1 cellular context compared by ENCODE assay signal in the genomic region with DNA sequence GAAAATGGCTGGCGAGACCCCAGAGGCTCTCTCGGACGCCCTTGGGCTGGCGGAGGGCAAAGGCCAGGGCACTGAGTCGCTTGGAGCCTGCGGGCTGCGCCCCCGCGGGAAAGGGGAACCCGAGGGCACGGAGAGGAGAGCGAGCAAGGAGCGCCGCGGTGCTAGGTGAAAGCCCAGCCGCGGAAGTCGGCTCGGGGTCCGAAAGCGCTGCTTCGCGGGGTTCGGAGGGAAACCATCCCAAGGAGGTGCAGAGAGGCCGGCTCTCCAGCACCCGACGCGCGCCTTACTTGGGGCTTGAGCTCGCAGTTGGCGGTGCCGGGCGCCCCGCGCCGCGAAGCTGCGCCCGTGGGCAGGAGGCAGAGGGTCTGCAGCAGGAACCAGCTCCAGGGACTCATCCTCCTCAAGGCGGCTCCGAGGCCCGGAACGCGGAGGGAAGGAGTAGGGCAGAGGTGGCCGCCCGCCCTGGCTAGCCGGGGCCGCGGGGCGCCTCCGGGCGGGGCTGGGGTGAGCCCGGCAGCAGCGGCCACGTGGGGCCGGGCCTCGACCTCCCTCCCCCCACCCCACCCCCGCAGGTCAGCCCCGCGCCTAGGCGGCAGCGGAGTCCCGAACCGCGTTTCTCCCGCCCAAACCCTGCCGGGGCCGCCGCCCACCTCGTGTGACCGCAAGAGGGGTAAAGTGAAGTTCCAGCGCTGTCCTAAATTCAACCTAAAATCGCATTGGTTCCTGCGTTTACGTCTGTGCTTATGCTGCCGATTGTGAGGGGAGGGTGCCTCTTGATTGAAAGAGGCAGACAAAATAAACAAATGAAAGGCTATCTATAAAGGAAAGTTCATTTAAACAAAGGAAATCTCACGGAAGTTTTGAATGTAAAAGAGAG.
TF ChIP-seq lines count a peak whose summit lies in the region.

A gene with protein sequence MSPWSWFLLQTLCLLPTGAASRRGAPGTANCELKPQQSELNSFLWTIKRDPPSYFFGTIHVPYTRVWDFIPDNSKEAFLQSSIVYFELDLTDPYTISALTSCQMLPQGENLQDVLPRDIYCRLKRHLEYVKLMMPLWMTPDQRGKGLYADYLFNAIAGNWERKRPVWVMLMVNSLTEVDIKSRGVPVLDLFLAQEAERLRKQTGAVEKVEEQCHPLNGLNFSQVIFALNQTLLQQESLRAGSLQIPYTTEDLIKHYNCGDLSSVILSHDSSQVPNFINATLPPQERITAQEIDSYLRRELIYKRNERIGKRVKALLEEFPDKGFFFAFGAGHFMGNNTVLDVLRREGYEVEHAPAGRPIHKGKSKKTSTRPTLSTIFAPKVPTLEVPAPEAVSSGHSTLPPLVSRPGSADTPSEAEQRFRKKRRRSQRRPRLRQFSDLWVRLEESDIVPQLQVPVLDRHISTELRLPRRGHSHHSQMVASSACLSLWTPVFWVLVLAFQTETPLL (minus strand): TSS at position 440 of the 877 bp plus-strand sequence. CDS start 45 bp downstream, at position 395.

TF ChIP-seq in A549, 52 proteins besides CTCF, POLR2A, EP300 and RAD21:
- TF ChIP-seq NFE2L2 (conservative IDR thresholded peaks at IDR 0.05; ENCODE audit: low read length) (no peak), RARB (CRISPR knock-in tag; IDR thresholded peaks at IDR 0.05) (no peak), JUNB (IDR thresholded peaks at IDR 0.05) (no peak), SMC3 (IDR thresholded peaks at IDR 0.05) (no peak), HOXB13 (CRISPR knock-in tag; IDR thresholded peaks at IDR 0.05; ENCODE audit: low read depth) (no peak), EHMT2 (IDR thresholded peaks at IDR 0.05; ENCODE audit: low read depth) (no peak), TFCP2L1 (CRISPR knock-in tag; IDR thresholded peaks at IDR 0.05) (0 out of 2 replicates have a peak, but pooled peaks have one; percentile 25), FOSL2 (IDR thresholded peaks at IDR 0.05) (no peak), FOSL2 (CRISPR knock-in tag; IDR thresholded peaks at IDR 0.05) (no peak), EHF (CRISPR knock-in tag; IDR thresholded peaks at IDR 0.05) (no peak), NPAS2 (CRISPR knock-in tag; IDR thresholded peaks at IDR 0.05; ENCODE audit: borderline replicate concordance) (no peak), JUN (IDR thresholded peaks at IDR 0.05) (peak in 1 of 2 experiments; percentile 55; a peak in 2 of 5 replicates), HOXB5 (CRISPR knock-in tag; IDR thresholded peaks at IDR 0.05) (0 out of 2 replicates have a peak, but pooled peaks have one; percentile 20)
- TF ChIP-seq, protein P1, sequence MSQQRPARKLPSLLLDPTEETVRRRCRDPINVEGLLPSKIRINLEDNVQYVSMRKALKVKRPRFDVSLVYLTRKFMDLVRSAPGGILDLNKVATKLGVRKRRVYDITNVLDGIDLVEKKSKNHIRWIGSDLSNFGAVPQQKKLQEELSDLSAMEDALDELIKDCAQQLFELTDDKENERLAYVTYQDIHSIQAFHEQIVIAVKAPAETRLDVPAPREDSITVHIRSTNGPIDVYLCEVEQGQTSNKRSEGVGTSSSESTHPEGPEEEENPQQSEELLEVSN (IDR thresholded peaks at IDR 0.05; ENCODE audit: borderline replicate concordance, low read depth) = peak; percentile 60; the same call in 1 of the 2 replicates
- TF ChIP-seq, protein P2, sequence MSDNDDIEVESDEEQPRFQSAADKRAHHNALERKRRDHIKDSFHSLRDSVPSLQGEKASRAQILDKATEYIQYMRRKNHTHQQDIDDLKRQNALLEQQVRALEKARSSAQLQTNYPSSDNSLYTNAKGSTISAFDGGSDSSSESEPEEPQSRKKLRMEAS (IDR thresholded peaks at IDR 0.05) = peak; percentile 23; the same call in 1 of the 2 replicates
- TF ChIP-seq, protein P3, sequence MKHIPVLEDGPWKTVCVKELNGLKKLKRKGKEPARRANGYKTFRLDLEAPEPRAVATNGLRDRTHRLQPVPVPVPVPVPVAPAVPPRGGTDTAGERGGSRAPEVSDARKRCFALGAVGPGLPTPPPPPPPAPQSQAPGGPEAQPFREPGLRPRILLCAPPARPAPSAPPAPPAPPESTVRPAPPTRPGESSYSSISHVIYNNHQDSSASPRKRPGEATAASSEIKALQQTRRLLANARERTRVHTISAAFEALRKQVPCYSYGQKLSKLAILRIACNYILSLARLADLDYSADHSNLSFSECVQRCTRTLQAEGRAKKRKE (CRISPR knock-in tag; IDR thresholded peaks at IDR 0.05; ENCODE audit: low read depth) = no peak
